ENCODE assay signal across 10 cellular contexts in the genomic region with DNA sequence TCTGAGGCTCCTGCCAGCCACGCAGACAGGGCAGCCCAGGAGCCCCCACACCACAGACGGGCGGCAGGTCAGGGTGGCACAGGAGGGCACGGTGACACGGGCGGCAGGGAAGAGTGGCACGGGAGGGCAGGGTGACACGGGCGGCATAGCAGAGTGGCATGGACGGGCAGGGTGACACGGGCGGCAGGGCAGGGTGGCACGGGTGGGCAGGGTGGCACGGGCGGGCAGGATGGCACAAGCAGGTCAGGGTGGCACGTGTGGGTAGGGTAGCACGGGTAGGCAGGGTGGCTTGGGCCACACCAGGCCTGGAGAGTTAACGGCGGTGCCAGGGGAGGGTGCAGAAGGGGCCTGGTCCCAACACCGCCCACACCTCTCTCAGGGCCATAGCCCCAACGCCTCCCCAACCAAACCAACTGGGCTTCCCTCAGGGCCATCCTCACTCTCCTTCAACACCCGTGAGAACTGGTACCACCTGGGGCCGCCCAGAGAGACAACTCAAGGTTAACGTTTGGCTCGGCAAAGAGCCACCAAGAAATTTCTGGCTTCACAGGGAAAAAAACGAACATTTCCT. TPM values are rescaled to one million over a fixed set of nuclear protein-coding genes. Genes with fewer than 3 reads are reported as not detected.
DNase-seq lines count a peak whose midpoint lies in the region; ATAC-seq and TF ChIP-seq lines count a peak whose summit lies in the region.
"Had no signal": no experiment of that assay in that cellular context is flagged by ENCODE, and none has a peak within 500 bp of the region (broad histone marks: within the 10 kb centered on the region; RNA-seq: fewer than 3 reads in every experiment).

No MANE protein-coding gene starts in this region.

- intact Hi-C loops in cardiac septum (cut with DNase I) (loop anchor here (2.0 to 5.0 kb wide), 2 partner anchors 35 to 78 kb away; no protein-coding TSS in a partner anchor), gastrocnemius medialis (cut with DNase I; ENCODE audit: low total_unique reads) (loop anchor here (5.0 kb wide), 3 partner anchors 33 to 612 kb away; partner anchors contain the start of genes FGFRL1 and LETM1)

- H3K27ac ChIP-seq in VCaP (peak overlapping the region; percentile 97), gastrocnemius medialis (peak overlapping the region; percentile 94 to 99 (median 98))

- no peak for TF ChIP-seq CTCF in GM20000 (IDR thresholded peaks at IDR 0.05; ENCODE audit: extremely low read depth, missing control alignments)
- no peak for TF ChIP-seq CTCF in VCaP (conservative IDR thresholded peaks at IDR 0.05)
- TF ChIP-seq CTCF in gastrocnemius medialis (IDR thresholded peaks at IDR 0.05 in 4 of 5, conservative IDR thresholded peaks at IDR 0.05 in 1 of 5), result no peak

- peak overlapping the region in 2 of 4 donors; percentile 2 to 81 for H3K4me3 ChIP-seq in gastrocnemius medialis
- H3K4me3 ChIP-seq: HAP-1 had no signal

- H3K36me3 ChIP-seq in gastrocnemius medialis, result peaks cover 0 to 6% of the 10 kb centered on the region in 2 donors

- TF ChIP-seq POLR2A in gastrocnemius medialis (IDR thresholded peaks at IDR 0.05), result no peak

- H3K9me3 ChIP-seq in gastrocnemius medialis, result no peaks in the 10 kb centered on the region
- H3K9me3 ChIP-seq: stomach had no signal

- H3K4me1 ChIP-seq in gastrocnemius medialis, result peaks cover 61 to 69% of the 10 kb centered on the region in 2 donors

- H3K27me3 ChIP-seq in gastrocnemius medialis, result no peaks in the 10 kb centered on the region
- H3K27me3 ChIP-seq: stomach had no signal

- DNase-seq in GM20000 (ENCODE audit: low spot score) (peak; percentile 17), cardiac septum (ENCODE audit: low spot score) (peak; percentile 62), gastrocnemius medialis (peak in 1 of 2 donors; percentile 12), cerebellar nuclear complex (lab: John Stamatoyannopoulos, UW) (no peak), NCI-H510A treated with DMSO at 0.1 percent for 48 hours (lab: John Stamatoyannopoulos, UW) (no peak), HuH-7 (ENCODE audit: low spot score) (no peak)
- DNase-seq: stomach had no signal

- no peak for ATAC-seq in gastrocnemius medialis
- no peak for ATAC-seq in HG02588 (IDR thresholded peaks at IDR 0.05; ENCODE audit: unreplicated experiment)

- in situ Hi-C loops in gastrocnemius medialis (cut with MboI; ENCODE audit: low sequenced_read_pairs in 4 of 4), result no loop called here

RNA-seq across cellular contexts. Expression of gene CTBP1, which starts 3.4 kb away (rescaled TPM):
- 129 TPM for total RNA-seq in cardiac septum
- total RNA-seq in gastrocnemius medialis, result 100 to 1,000 TPM; 126 to 224 (median 169) TPM

RNA-seq across cellular contexts. Expression of gene MAEA, which starts 44.1 kb away (rescaled TPM):
- 55.2 TPM for total RNA-seq in cardiac septum
- total RNA-seq in gastrocnemius medialis, result 10 to 100 TPM; 30.0 to 42.7 (median 34.3) TPM

Comparison
In these comparisons a context has a peak if more than half of its experiments do, and no peak if none do; other contexts are left out.
1. DNase-seq: peak in GM20000 (single experiment) and cardiac septum (single experiment); none in cerebellar nuclear complex (0 of 2), NCI-H510A treated with DMSO at 0.1 percent for 48 hours (single experiment) and HuH-7 (single experiment).